In genomic region chr15:58749532-58750337, GRCh38 we compare ENCODE assay signal across 1 cellular context.
TF ChIP-seq lines count a peak whose summit lies in the region.

TSS of gene ADAM10 (minus strand) at chr15:58749707. CDS start at chr15:58749534, 173 bp downstream.

TF ChIP-seq in HepG2, 621 proteins besides CTCF, POLR2A, EP300 and RAD21 (continued from another document and continues in another):
- TF ChIP-seq ELF1 (CRISPR knock-in tag; IDR thresholded peaks at IDR 0.05): peak; percentile 82
- TF ChIP-seq ZNF607 (CRISPR knock-in tag; IDR thresholded peaks at IDR 0.05; ENCODE audit: borderline replicate concordance): peak; percentile 34; the same call in 1 of the 2 replicates
- TF ChIP-seq ZNF747 (CRISPR knock-in tag; IDR thresholded peaks at IDR 0.05; ENCODE audit: borderline replicate concordance): peak; percentile 54; the same call in 1 of the 2 replicates
- TF ChIP-seq PRPF4 (IDR thresholded peaks at IDR 0.05; ENCODE audit: low read depth, low read length, poor library complexity, severe bottlenecking): no peak
- no peak for TF ChIP-seq POLR2AphosphoS2 (IDR thresholded peaks at IDR 0.05; ENCODE audit: low read depth, low read length)
- TF ChIP-seq, protein P1, sequence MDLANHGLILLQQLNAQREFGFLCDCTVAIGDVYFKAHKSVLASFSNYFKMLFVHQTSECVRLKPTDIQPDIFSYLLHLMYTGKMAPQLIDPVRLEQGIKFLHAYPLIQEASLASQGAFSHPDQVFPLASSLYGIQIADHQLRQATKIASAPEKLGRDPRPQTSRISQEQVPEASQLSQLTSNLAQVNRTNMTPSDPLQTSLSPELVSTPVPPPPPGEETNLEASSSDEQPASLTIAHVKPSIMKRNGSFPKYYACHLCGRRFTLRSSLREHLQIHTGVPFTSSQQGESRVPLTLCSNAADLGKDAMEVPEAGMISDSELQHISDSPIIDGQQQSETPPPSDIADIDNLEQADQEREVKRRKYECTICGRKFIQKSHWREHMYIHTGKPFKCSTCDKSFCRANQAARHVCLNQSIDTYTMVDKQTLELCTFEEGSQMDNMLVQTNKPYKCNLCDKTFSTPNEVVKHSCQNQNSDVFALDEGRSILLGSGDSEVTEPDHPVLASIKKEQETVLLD (CRISPR knock-in tag; IDR thresholded peaks at IDR 0.05; ENCODE audit: low read depth): peak; percentile 22
- peak; percentile 26; the same call in 1 of the 2 replicates for TF ChIP-seq MYC (CRISPR knock-in tag; IDR thresholded peaks at IDR 0.05; ENCODE audit: borderline replicate concordance)
- TF ChIP-seq, protein P2, sequence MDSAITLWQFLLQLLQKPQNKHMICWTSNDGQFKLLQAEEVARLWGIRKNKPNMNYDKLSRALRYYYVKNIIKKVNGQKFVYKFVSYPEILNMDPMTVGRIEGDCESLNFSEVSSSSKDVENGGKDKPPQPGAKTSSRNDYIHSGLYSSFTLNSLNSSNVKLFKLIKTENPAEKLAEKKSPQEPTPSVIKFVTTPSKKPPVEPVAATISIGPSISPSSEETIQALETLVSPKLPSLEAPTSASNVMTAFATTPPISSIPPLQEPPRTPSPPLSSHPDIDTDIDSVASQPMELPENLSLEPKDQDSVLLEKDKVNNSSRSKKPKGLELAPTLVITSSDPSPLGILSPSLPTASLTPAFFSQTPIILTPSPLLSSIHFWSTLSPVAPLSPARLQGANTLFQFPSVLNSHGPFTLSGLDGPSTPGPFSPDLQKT (CRISPR knock-in tag; IDR thresholded peaks at IDR 0.05; ENCODE audit: borderline replicate concordance): no peak
- TF ChIP-seq ZSCAN25 (CRISPR knock-in tag; IDR thresholded peaks at IDR 0.05): no peak
- 0 out of 2 replicates have a peak, but pooled peaks have one; percentile 6 for TF ChIP-seq DMAP1 (CRISPR knock-in tag; IDR thresholded peaks at IDR 0.05)
- TF ChIP-seq PBX3 (CRISPR knock-in tag; IDR thresholded peaks at IDR 0.05; ENCODE audit: borderline replicate concordance): no peak
- peak; percentile 34; the same call in 1 of the 2 replicates for TF ChIP-seq ZNF350 (CRISPR knock-in tag; IDR thresholded peaks at IDR 0.05; ENCODE audit: borderline replicate concordance, low read depth)
- TF ChIP-seq, protein P3, sequence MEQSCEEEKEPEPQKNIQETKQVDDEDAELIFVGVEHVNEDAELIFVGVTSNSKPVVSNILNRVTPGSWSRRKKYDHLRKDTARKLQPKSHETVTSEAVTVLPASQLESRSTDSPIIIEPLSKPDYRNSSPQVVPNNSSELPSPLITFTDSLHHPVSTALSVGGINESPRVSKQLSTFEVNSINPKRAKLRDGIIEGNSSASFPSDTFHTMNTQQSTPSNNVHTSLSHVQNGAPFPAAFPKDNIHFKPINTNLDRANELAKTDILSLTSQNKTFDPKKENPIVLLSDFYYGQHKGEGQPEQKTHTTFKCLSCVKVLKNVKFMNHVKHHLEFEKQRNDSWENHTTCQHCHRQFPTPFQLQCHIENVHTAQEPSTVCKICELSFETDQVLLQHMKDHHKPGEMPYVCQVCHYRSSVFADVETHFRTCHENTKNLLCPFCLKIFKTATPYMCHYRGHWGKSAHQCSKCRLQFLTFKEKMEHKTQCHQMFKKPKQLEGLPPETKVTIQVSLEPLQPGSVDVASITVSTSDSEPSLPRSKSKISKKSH (CRISPR knock-in tag; IDR thresholded peaks at IDR 0.05; ENCODE audit: borderline replicate concordance): no peak; the same call in 1 of the 2 replicates
- no peak for TF ChIP-seq NFIB (CRISPR knock-in tag; IDR thresholded peaks at IDR 0.05; ENCODE audit: borderline replicate concordance)
- 0 out of 2 replicates have a peak, but pooled peaks have one; percentile 43 for TF ChIP-seq ZNF616 (CRISPR knock-in tag; IDR thresholded peaks at IDR 0.05; ENCODE audit: low read depth)
- TF ChIP-seq SRSF4 (IDR thresholded peaks at IDR 0.05; ENCODE audit: low read depth, low read length, poor library complexity, severe bottlenecking): no peak
- peak; percentile 89; the same call in 1 of the 2 replicates for TF ChIP-seq SP4 (CRISPR knock-in tag; IDR thresholded peaks at IDR 0.05)
- TF ChIP-seq ZNF772 (CRISPR knock-in tag; IDR thresholded peaks at IDR 0.05): peak; percentile 75; the same call in 1 of the 2 replicates
- no peak for TF ChIP-seq ZNF556 (CRISPR knock-in tag; IDR thresholded peaks at IDR 0.05; ENCODE audit: borderline replicate concordance)
- TF ChIP-seq TAF1 (CRISPR knock-in tag; IDR thresholded peaks at IDR 0.05): peak; percentile 73
- TF ChIP-seq ZNF543 (CRISPR knock-in tag; IDR thresholded peaks at IDR 0.05): 0 out of 2 replicates have a peak, but pooled peaks have one; percentile 22
- TF ChIP-seq ZNF17 (CRISPR knock-in tag; IDR thresholded peaks at IDR 0.05): 0 out of 2 replicates have a peak, but pooled peaks have one; percentile 37
- TF ChIP-seq ARNT2 (CRISPR knock-in tag; IDR thresholded peaks at IDR 0.05; ENCODE audit: low read depth): no peak
- 0 out of 2 replicates have a peak, but pooled peaks have one; percentile 62 for TF ChIP-seq ZSCAN12 (CRISPR knock-in tag; IDR thresholded peaks at IDR 0.05)
- peak; percentile 16; the same call in 1 of the 2 replicates for TF ChIP-seq MED1 (CRISPR knock-in tag; IDR thresholded peaks at IDR 0.05)
- peak; percentile 73 for TF ChIP-seq POLR2G (IDR thresholded peaks at IDR 0.05; ENCODE audit: low read depth, low read length)
- peak; percentile 73 for TF ChIP-seq SMAD1 (CRISPR knock-in tag; IDR thresholded peaks at IDR 0.05; ENCODE audit: borderline replicate concordance, low read depth)
- TF ChIP-seq, protein P4, sequence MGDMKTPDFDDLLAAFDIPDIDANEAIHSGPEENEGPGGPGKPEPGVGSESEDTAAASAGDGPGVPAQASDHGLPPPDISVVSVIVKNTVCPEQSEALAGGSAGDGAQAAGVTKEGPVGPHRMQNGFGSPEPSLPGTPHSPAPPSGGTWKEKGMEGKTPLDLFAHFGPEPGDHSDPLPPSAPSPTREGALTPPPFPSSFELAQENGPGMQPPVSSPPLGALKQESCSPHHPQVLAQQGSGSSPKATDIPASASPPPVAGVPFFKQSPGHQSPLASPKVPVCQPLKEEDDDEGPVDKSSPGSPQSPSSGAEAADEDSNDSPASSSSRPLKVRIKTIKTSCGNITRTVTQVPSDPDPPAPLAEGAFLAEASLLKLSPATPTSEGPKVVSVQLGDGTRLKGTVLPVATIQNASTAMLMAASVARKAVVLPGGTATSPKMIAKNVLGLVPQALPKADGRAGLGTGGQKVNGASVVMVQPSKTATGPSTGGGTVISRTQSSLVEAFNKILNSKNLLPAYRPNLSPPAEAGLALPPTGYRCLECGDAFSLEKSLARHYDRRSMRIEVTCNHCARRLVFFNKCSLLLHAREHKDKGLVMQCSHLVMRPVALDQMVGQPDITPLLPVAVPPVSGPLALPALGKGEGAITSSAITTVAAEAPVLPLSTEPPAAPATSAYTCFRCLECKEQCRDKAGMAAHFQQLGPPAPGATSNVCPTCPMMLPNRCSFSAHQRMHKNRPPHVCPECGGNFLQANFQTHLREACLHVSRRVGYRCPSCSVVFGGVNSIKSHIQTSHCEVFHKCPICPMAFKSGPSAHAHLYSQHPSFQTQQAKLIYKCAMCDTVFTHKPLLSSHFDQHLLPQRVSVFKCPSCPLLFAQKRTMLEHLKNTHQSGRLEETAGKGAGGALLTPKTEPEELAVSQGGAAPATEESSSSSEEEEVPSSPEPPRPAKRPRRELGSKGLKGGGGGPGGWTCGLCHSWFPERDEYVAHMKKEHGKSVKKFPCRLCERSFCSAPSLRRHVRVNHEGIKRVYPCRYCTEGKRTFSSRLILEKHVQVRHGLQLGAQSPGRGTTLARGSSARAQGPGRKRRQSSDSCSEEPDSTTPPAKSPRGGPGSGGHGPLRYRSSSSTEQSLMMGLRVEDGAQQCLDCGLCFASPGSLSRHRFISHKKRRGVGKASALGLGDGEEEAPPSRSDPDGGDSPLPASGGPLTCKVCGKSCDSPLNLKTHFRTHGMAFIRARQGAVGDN (CRISPR knock-in tag; IDR thresholded peaks at IDR 0.05): peak; percentile 62
- peak; percentile 22; the same call in 1 of the 2 replicates for TF ChIP-seq KDM4B (CRISPR knock-in tag; IDR thresholded peaks at IDR 0.05)
- 0 out of 2 replicates have a peak, but pooled peaks have one; percentile 28 for TF ChIP-seq ZBTB38 (CRISPR knock-in tag; IDR thresholded peaks at IDR 0.05)
- TF ChIP-seq NFYC (CRISPR knock-in tag; IDR thresholded peaks at IDR 0.05): peak; percentile 77
- TF ChIP-seq NFKBIZ (CRISPR knock-in tag; IDR thresholded peaks at IDR 0.05): no peak
- TF ChIP-seq THYN1 (CRISPR knock-in tag; IDR thresholded peaks at IDR 0.05; ENCODE audit: borderline replicate concordance, low read depth): peak; percentile 46; the same call in 1 of the 2 replicates
- 0 out of 2 replicates have a peak, but pooled peaks have one; percentile 33 for TF ChIP-seq ZNF143 (CRISPR knock-in tag; IDR thresholded peaks at IDR 0.05)
- TF ChIP-seq NFYB (CRISPR knock-in tag; IDR thresholded peaks at IDR 0.05): peak; percentile 79
- peak; percentile 83 for TF ChIP-seq MAZ (IDR thresholded peaks at IDR 0.05; ENCODE audit: borderline replicate concordance, low read depth, low read length)
- peak; percentile 77 for TF ChIP-seq MAZ (CRISPR knock-in tag; IDR thresholded peaks at IDR 0.05; ENCODE audit: low read depth)
- TF ChIP-seq SIN3A (IDR thresholded peaks at IDR 0.05; ENCODE audit: borderline replicate concordance, low read depth, low read length): peak; percentile 83; the same call in 1 of the 2 replicates
- TF ChIP-seq NAIF1 (CRISPR knock-in tag; IDR thresholded peaks at IDR 0.05; ENCODE audit: borderline replicate concordance): peak; percentile 70
- TF ChIP-seq MEIS2 (CRISPR knock-in tag; IDR thresholded peaks at IDR 0.05): 0 out of 2 replicates have a peak, but pooled peaks have one; percentile 14
- TF ChIP-seq ZNF367 (CRISPR knock-in tag; IDR thresholded peaks at IDR 0.05; ENCODE audit: borderline replicate concordance): no peak
- TF ChIP-seq ZNF510 (CRISPR knock-in tag; IDR thresholded peaks at IDR 0.05; ENCODE audit: low read depth): no peak
- TF ChIP-seq, protein P5, sequence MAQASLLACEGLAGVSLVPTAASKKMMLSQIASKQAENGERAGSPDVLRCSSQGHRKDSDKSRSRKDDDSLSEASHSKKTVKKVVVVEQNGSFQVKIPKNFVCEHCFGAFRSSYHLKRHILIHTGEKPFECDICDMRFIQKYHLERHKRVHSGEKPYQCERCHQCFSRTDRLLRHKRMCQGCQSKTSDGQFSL (CRISPR knock-in tag; IDR thresholded peaks at IDR 0.05): peak; percentile 62; the same call in 1 of the 2 replicates
- TF ChIP-seq ONECUT2 (CRISPR knock-in tag; IDR thresholded peaks at IDR 0.05): peak; percentile 64; the same call in 1 of the 2 replicates
- no peak for TF ChIP-seq WIZ (CRISPR knock-in tag; IDR thresholded peaks at IDR 0.05)
- TF ChIP-seq SNAPC2 (CRISPR knock-in tag; IDR thresholded peaks at IDR 0.05): 0 out of 2 replicates have a peak, but pooled peaks have one; percentile 60
- TF ChIP-seq RAD51 (IDR thresholded peaks at IDR 0.05; ENCODE audit: borderline replicate concordance): peak; percentile 95
- TF ChIP-seq AHR (CRISPR knock-in tag; IDR thresholded peaks at IDR 0.05): peak; percentile 55; the same call in 1 of the 2 replicates
- TF ChIP-seq ZNF263 (CRISPR knock-in tag; IDR thresholded peaks at IDR 0.05): peak; percentile 89
- 0 out of 2 replicates have a peak, but pooled peaks have one; percentile 38 for TF ChIP-seq RFX5 (IDR thresholded peaks at IDR 0.05; ENCODE audit: low read depth, low read length)
- TF ChIP-seq, protein P6, sequence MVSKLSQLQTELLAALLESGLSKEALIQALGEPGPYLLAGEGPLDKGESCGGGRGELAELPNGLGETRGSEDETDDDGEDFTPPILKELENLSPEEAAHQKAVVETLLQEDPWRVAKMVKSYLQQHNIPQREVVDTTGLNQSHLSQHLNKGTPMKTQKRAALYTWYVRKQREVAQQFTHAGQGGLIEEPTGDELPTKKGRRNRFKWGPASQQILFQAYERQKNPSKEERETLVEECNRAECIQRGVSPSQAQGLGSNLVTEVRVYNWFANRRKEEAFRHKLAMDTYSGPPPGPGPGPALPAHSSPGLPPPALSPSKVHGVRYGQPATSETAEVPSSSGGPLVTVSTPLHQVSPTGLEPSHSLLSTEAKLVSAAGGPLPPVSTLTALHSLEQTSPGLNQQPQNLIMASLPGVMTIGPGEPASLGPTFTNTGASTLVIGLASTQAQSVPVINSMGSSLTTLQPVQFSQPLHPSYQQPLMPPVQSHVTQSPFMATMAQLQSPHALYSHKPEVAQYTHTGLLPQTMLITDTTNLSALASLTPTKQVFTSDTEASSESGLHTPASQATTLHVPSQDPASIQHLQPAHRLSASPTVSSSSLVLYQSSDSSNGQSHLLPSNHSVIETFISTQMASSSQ (IDR thresholded peaks at IDR 0.05; ENCODE audit: low read depth): no peak
- TF ChIP-seq, protein P6 (CRISPR knock-in tag; IDR thresholded peaks at IDR 0.05; ENCODE audit: borderline replicate concordance): peak; percentile 18; the same call in 1 of the 2 replicates
- TF ChIP-seq POLR2AphosphoS5 (IDR thresholded peaks at IDR 0.05; ENCODE audit: low read depth, low read length): peak; percentile 91
- TF ChIP-seq SP2 (CRISPR knock-in tag; IDR thresholded peaks at IDR 0.05): peak; percentile 58
- 0 out of 2 replicates have a peak, but pooled peaks have one; percentile 29 for TF ChIP-seq ZNF225 (CRISPR knock-in tag; IDR thresholded peaks at IDR 0.05)
